Comparison of ENCODE assay signal across 9 cellular contexts in the genomic region with DNA sequence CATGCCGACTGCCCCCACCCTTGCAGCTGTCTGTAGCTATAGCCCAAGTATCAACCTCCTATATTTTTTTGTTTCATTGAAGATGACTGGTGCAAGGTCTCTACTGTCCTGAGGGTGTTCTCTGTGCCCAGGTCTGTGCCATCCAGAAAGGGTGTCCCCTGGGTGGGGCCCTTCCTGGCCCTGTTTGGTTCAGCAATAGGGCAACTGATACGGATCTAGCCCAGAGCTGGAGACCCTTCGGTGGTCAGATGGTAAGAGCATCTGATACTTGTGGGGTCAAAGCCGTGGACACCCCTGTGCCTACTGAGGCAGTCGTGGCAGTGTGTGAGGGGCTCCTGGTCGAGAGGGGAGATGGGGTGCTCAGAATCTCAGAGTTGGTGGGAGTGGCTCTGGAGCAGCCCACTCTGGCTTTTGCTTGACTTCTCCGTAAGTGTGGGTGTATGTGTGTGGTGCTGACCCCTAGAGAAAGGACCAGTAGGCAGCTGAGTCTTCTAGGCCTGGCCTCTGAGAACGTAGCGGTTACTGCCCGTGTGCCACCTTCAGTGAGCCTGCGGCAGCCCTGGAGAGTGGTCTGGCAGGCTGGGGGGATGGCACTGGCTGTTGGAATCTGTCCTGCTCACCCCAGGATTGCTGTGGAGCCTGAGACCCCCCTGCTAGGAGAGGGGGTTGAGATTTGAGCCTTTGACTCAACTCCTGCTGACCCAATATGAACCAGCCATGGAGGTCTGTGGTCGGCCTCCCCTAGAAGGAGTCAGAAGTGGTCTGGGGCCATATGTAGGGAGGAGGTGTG. TPM values are rescaled to one million over a fixed set of nuclear protein-coding genes. Genes with fewer than 3 reads are reported as not detected.
DNase-seq lines count a peak whose midpoint lies in the region; ATAC-seq and TF ChIP-seq lines count a peak whose summit lies in the region.
"Had no signal": no experiment of that assay in that cellular context is flagged by ENCODE, and none has a peak within 500 bp of the region (broad histone marks: within the 10 kb centered on the region; RNA-seq: fewer than 3 reads in every experiment).

No MANE protein-coding gene starts in this region.

- H3K27ac ChIP-seq in Karpas-422 (ENCODE audit: low read length) = peak overlapping the region; percentile 93

- H3K4me2 ChIP-seq in Karpas-422 (ENCODE audit: low read depth, low read length, poor library complexity, severe bottlenecking) = peak overlapping the region; percentile 97

- H3K36me3 Mint-ChIP-seq in CD14-positive monocyte = peaks cover 27 to 44% of the 10 kb centered on the region in 2 donors
- peaks cover 8% of the 10 kb centered on the region for H3K36me3 Mint-ChIP-seq in chondrocyte (ENCODE audit: low read depth)
- peaks cover 5% of the 10 kb centered on the region for H3K36me3 Mint-ChIP-seq in nephron progenitor cell (ENCODE audit: low read depth)

- no peaks in the 10 kb centered on the region for H3K36me3 ChIP-seq in Karpas-422 (ENCODE audit: insufficient read depth, low read length)

- peaks cover 57% of the 10 kb centered on the region for H3K4me1 Mint-ChIP-seq in CD14-positive monocyte
- H3K4me1 Mint-ChIP-seq in chondrocyte (ENCODE audit: low read depth) = peaks cover 53% of the 10 kb centered on the region
- H3K4me1 Mint-ChIP-seq in nephron progenitor cell = peaks cover 72% of the 10 kb centered on the region

- no peak for DNase-seq in CD14-positive monocyte (ENCODE audit: low spot score)
- no peak for DNase-seq in Karpas-422
- DNase-seq in chondrocyte (ENCODE audit: low spot score) = no peak
- DNase-seq in nephron progenitor cell = no peak
- DNase-seq in effector CD4-positive, alpha-beta T cell = no peak
- DNase-seq in COR-L47 (lab: John Stamatoyannopoulos, UW) = no peak
- DNase-seq in GM19240 (ENCODE audit: insufficient read length, low spot score) = no peak

- peak overlapping the region; percentile 92 for H3K9ac ChIP-seq in Karpas-422 (ENCODE audit: low read length)

- peaks cover 0 to 2% (median 0%) of the 10 kb centered on the region in 7 donors for H3K9me3 Mint-ChIP-seq in CD14-positive monocyte
- no peaks in the 10 kb centered on the region for H3K9me3 Mint-ChIP-seq in chondrocyte (ENCODE audit: low read depth)
- H3K9me3 Mint-ChIP-seq in nephron progenitor cell = no peaks in the 10 kb centered on the region

- H3K27ac Mint-ChIP-seq in CD14-positive monocyte (peak overlapping the region; percentile 89 to 100 (median 99)), chondrocyte (ENCODE audit: unreplicated experiment) (peak overlapping the region; percentile 36), nephron progenitor cell (peak overlapping the region; percentile 59)

- peaks cover 0 to 3% (median 2%) of the 10 kb centered on the region in 3 donors for H3K27me3 Mint-ChIP-seq in CD14-positive monocyte (ENCODE audit: low read depth in 3 of 3)
- H3K27me3 Mint-ChIP-seq in chondrocyte (ENCODE audit: low read depth) = no peaks in the 10 kb centered on the region
- H3K27me3 Mint-ChIP-seq in nephron progenitor cell (ENCODE audit: low read depth, poor library complexity) = peaks cover 2% of the 10 kb centered on the region

- H3K4me3 Mint-ChIP-seq in CD14-positive monocyte = peak overlapping the region; percentile 92 to 97
- peak overlapping the region; percentile 99 for H3K4me3 Mint-ChIP-seq in chondrocyte (ENCODE audit: unreplicated experiment)
- H3K4me3 Mint-ChIP-seq in nephron progenitor cell = peak overlapping the region; percentile 95

- intact Hi-C loops in CD14-positive monocyte (cut with micrococcal nuclease) = loop anchor here in 1 of 2 donors (5.0 kb wide), 1 partner anchor 75 kb away; a partner anchor contains a TSS

- H3K9me3 ChIP-seq in Karpas-422 (ENCODE audit: low read length) = no peaks in the 10 kb centered on the region

- peaks cover 65% of the 10 kb centered on the region for H3K4me1 ChIP-seq in Karpas-422 (ENCODE audit: low read length)

- no peaks in the 10 kb centered on the region for H3K27me3 ChIP-seq in Karpas-422 (ENCODE audit: low read length)

- no peak for ATAC-seq in GM19351 (IDR thresholded peaks at IDR 0.05; ENCODE audit: unreplicated experiment)

- peaks cover 63% of the 10 kb centered on the region for H3K79me2 ChIP-seq in Karpas-422 (ENCODE audit: low read length)

- H2AFZ ChIP-seq in Karpas-422 (ENCODE audit: low read length) = no peak overlapping the region

- TF ChIP-seq CTCF in CD14-positive monocyte (IDR thresholded peaks at IDR 0.05) = no peak
- TF ChIP-seq CTCF in chondrocyte (IDR thresholded peaks at IDR 0.05) = no peak
- TF ChIP-seq CTCF in nephron progenitor cell (IDR thresholded peaks at IDR 0.05) = no peak

- H4K20me1 ChIP-seq in Karpas-422 (ENCODE audit: insufficient read depth, low read depth, low read length) = peaks cover 24% of the 10 kb centered on the region; the same call in 1 of the 2 replicates

- peak overlapping the region; percentile 92 for H3K4me3 ChIP-seq in Karpas-422 (ENCODE audit: low read length)

- no peaks in the 10 kb centered on the region for H3K9me2 ChIP-seq in Karpas-422 (replicated peaks; ENCODE audit: insufficient read depth, low read length)

RNA-seq across cellular contexts. Expression of a gene that starts 2.7 kb away (rescaled TPM):
- 100 to 1,000 TPM in 1 of 2 donors, 10 to 100 TPM in 1; 75.0 to 117 TPM for polyA plus RNA-seq in CD14-positive monocyte
- 72.3 and 131 TPM in 2 replicates for total RNA-seq in Karpas-422 (2014; rRNA removed; shearing (Covaris generic); ENCODE audit: low replicate concordance)
- total RNA-seq in chondrocyte = 70.6 to 100 TPM (median 74.2 TPM) in 3 replicates

RNA-seq across cellular contexts. Expression of a gene that starts 2.9 kb away (rescaled TPM):
- polyA plus RNA-seq in CD14-positive monocyte = not detected
- total RNA-seq in Karpas-422 (2014; rRNA removed; shearing (Covaris generic); ENCODE audit: low replicate concordance) = not detected in 2 replicates
- total RNA-seq in chondrocyte = not detected in 3 replicates
- total RNA-seq: NCI-H460 had no signal

RNA-seq across cellular contexts. Expression of a gene that starts 33.6 kb away (rescaled TPM):
- polyA plus RNA-seq in CD14-positive monocyte = 10 to 100 TPM; 11.9 to 15.9 TPM
- 7.7 and 10.0 TPM in 2 replicates for total RNA-seq in Karpas-422 (2014; rRNA removed; shearing (Covaris generic); ENCODE audit: low replicate concordance)
- 14.5 to 20.8 TPM (median 14.8 TPM) in 3 replicates for total RNA-seq in chondrocyte

RNA-seq across cellular contexts. Expression of a gene that starts 45.6 kb away (rescaled TPM):
- polyA plus RNA-seq in CD14-positive monocyte = 1 to 10 TPM; 1.5 to 6.3 TPM
- total RNA-seq in Karpas-422 (2014; rRNA removed; shearing (Covaris generic); ENCODE audit: low replicate concordance) = 6.2 and 7.3 TPM in 2 replicates
- total RNA-seq in chondrocyte = 24.6 to 41.3 TPM (median 25.8 TPM) in 3 replicates

Comparison
In these comparisons a context has a peak if more than half of its experiments do, and no peak if none do; other contexts are left out.
1. H3K27ac Mint-ChIP-seq: peak in every context shown above with its lines; median percentile 99 in CD14-positive monocyte; 59 in nephron progenitor cell; 36 in chondrocyte.